In the genomic region with DNA sequence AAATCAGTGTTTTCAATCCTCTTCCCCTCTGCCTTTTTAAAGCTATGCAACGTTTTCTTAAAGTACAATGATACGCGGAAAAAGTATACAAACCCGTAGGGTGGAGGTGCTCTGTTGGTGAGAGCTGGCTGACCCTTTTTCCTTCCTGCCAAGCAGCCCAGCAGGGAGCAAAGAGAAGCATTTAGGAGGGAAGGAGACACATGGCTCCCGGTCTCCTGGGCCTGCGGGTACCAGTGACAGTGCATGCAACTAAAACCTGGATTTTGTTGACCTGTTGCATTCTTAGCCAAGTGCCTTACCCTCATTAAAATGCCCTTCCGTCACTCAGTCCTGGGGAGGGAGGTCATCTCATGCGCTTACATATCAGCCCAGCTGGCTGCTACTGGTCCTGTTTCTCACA, we compare ENCODE assay signal across 16 cellular contexts.
"Had no signal": no experiment of that assay in that cellular context is flagged by ENCODE, and none has a peak within 500 bp of the region (broad histone marks: within the 10 kb centered on the region; RNA-seq: fewer than 3 reads in every experiment).

No MANE protein-coding gene starts in this region.

- H3K79me2 ChIP-seq: hepatocyte had no signal

- H3K4me2 ChIP-seq: hepatocyte had no signal

- DNase-seq: activated CD4-positive, CD25-positive, alpha-beta regulatory T cell; activated naive CD4-positive, alpha-beta T cell treated with Interleukin-2 at 50 U/mL for 16 hours; activated T-cell treated with anti-CD3 and anti-CD28 coated beads for 4 hours; anterior cingulate cortex; natural killer cell; stimulated activated CD4-positive, alpha-beta T cell treated with anti-CD3 and anti-CD28 coated beads, Interleukin-4, amount 100 ng/mL, for 24 hours; stimulated activated naive CD4-positive, alpha-beta T cell treated with Interleukin-2 at 50 U/mL for 16 hours; substantia nigra had no signal

- H3K36me3 Mint-ChIP-seq: natural killer cell had no signal

- H3K27me3 ChIP-seq: hepatocyte, tibial nerve had no signal

- FAIRE-seq: endometrium, keratinocyte had no signal

- H3K27me3 Mint-ChIP-seq: activated T-helper 17 cell treated with anti-CD3 and anti-CD28 coated beads, Interleukin-2, amount 50 U/mL, for 72 hours had no signal

- H3K4me3 Mint-ChIP-seq: activated T-helper 17 cell treated with anti-CD3 and anti-CD28 coated beads, Interleukin-2, amount 50 U/mL, for 72 hours; natural killer cell; T-helper 2 cell treated with Interferon-gamma antibody and Interleukin-4, amounts not matched to agents 5 μg/mL and 100 μg/mL, for 36 hours had no signal

- H3K27ac ChIP-seq: tibial nerve had no signal

- ATAC-seq: activated T-helper 17 cell treated with anti-CD3 and anti-CD28 coated beads, Interleukin-2, amount 50 U/mL, for 72 hours; esophagus mucosa; left lobe of liver; natural killer cell had no signal

- H2AFZ ChIP-seq: hepatocyte had no signal

- H3K27ac Mint-ChIP-seq: activated T-helper 17 cell treated with anti-CD3 and anti-CD28 coated beads, Interleukin-2, amount 50 U/mL, for 72 hours; natural killer cell; T-helper 2 cell treated with Interferon-gamma antibody and Interleukin-4, amounts not matched to agents 5 μg/mL and 100 μg/mL, for 36 hours had no signal

- H3K36me3 ChIP-seq: tibial nerve had no signal

- H3K4me3 ChIP-seq: hepatocyte, tibial nerve had no signal

- H3K9me3 ChIP-seq: tibial nerve had no signal
